Comparison of ENCODE assay signal across 1 cellular context in the genomic region with DNA sequence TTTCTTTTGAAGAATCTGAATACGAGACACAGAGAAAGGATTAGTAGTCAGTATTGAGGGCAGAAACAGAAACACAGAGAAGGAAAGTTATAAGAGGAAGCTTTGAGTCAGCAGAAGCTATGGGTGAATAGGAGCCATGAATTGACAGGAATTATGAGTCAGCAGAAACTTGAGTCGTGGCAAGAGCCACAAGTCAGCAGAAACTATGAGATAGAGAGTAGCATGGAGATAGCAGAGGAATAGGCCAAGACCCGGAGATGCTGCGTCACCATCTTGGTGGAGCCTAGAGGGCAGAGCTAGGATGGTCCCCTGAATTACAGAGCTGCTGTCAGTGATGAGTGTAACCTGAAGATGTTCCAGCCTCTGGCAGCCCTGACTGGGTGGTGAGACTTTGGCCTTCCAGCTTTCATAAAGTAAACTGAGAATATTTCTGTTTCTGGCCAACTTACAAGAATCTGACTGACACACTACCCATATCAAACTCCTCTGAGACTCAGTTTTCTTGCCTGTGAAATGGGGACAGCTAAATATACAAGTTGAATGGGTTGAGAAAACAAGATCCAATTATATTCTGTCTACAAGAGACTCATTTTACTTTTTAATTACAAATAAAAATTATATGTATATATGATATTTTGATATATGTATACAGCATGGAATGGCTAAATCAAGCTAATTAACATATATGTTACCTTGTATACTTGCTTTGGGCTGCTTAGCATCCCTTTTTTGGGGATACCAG.
TF ChIP-seq lines count a peak whose summit lies in the region.

No MANE protein-coding gene starts in this region.

TF ChIP-seq in K562, 482 proteins besides CTCF, POLR2A, EP300 and RAD21 (continued from another document):
- 0 out of 4 replicates have a peak, but pooled peaks of 1 of the 2 experiments have one; percentile 41 for TF ChIP-seq RCOR1 (IDR thresholded peaks at IDR 0.05; ENCODE audit: borderline replicate concordance in 1 of 2, low read depth in 2 of 2, low read length in 2 of 2)
